Comparison of ENCODE assay signal across 7 cellular contexts in genomic region chr6:5205877-5206840, GRCh38. TPM values are rescaled to one million over a fixed set of nuclear protein-coding genes. Genes with fewer than 3 reads are reported as not detected.
DNase-seq lines count a peak whose midpoint lies in the region; ATAC-seq and TF ChIP-seq lines count a peak whose summit lies in the region.

No MANE protein-coding gene starts in this region.

- peak overlapping the region; percentile 74 for H3K27ac ChIP-seq in right cardiac atrium (ENCODE audit: low read length)
- peak overlapping the region in 7 of 8 donors; percentile 13 to 67 (median 52) for H3K27ac ChIP-seq in spleen

- H3K4me1 ChIP-seq in right cardiac atrium (ENCODE audit: control insufficient read depth, insufficient read depth, low read length): peaks cover 17% of the 10 kb centered on the region
- H3K4me1 ChIP-seq in spleen: peaks cover 8 to 42% (median 25%) of the 10 kb centered on the region in 6 donors

- H3K27me3 ChIP-seq in right cardiac atrium (ENCODE audit: control insufficient read depth, insufficient read depth): no peaks in the 10 kb centered on the region
- no peaks in the 10 kb centered on the region for H3K27me3 ChIP-seq in spleen (replicated peaks in 1 of 7)

- intact Hi-C loops in right cardiac atrium (cut with DNase I) (no loop called here), spleen (cut with DNase I; ENCODE audit: low total_unique reads) (no loop called here)

- TF ChIP-seq POLR2A in spleen (IDR thresholded peaks at IDR 0.05): no peak

- peak; percentile 14 for DNase-seq in LHCN-M2 (ENCODE audit: low read depth)
- peak; percentile 83 for DNase-seq in amniotic epithelial cell (ENCODE audit: low read depth)
- DNase-seq in right cardiac atrium: peak; percentile 66 to 89 (median 87)
- no peak for DNase-seq in spleen
- DNase-seq in stimulated activated CD4-positive, alpha-beta T cell treated with anti-CD3 and anti-CD28 coated beads, Interleukin-2, amount 100 ng/mL, for 24 hours: no peak
- DNase-seq in ecto neural progenitor cell (ENCODE audit: low spot score): no peak

- H3K9me3 ChIP-seq in right cardiac atrium (ENCODE audit: control insufficient read depth, low read length) (no peaks in the 10 kb centered on the region), spleen (no peaks in the 10 kb centered on the region)

- H3K36me3 ChIP-seq in spleen: peaks cover 0 to 9% (median 0%) of the 10 kb centered on the region in 6 donors

- WGBS in right cardiac atrium: 11% methylated on average over 6 of the region's 6 CpGs
- 40 to 64% (median 46%) methylated on average over 6 of the region's 6 CpGs for WGBS in spleen, 5 donors

- ATAC-seq in right cardiac atrium (peak; percentile 92 to 93), HG03025 (IDR thresholded peaks at IDR 0.05; ENCODE audit: low FRiP score, unreplicated experiment) (no peak)

- H3K4me3 ChIP-seq in right cardiac atrium (ENCODE audit: low read length) (no peak overlapping the region), spleen (no peak overlapping the region)

- no peak for TF ChIP-seq CTCF in spleen (IDR thresholded peaks at IDR 0.05 in 8 of 11, conservative IDR thresholded peaks at IDR 0.05 in 3 of 11)

RNA-seq across cellular contexts. Expression of gene LYRM4, which starts 54.6 kb away (rescaled TPM):
- 17.5 and 18.0 TPM in 2 replicates for total RNA-seq in LHCN-M2 (2014; rRNA removed)
- 24.9 TPM for polyA plus RNA-seq in LHCN-M2 (2012)
- 10 to 100 TPM; 20.2 to 30.5 (median 27.8) TPM for total RNA-seq in right cardiac atrium
- 22.2 TPM for polyA plus RNA-seq in right cardiac atrium
- total RNA-seq in spleen: 10 to 100 TPM; 32.1 to 40.3 (median 36.5) TPM
- 10 to 100 TPM; 46.1 to 58.1 (median 58.1) TPM for polyA plus RNA-seq in spleen

RNA-seq across cellular contexts. Expression of gene FARS2, which starts 55.2 kb away (rescaled TPM):
- 10.3 and 11.5 TPM in 2 replicates for total RNA-seq in LHCN-M2 (2014; rRNA removed)
- 10.8 TPM for polyA plus RNA-seq in LHCN-M2 (2012)
- 10 to 100 TPM; 15.4 to 19.6 (median 16.9) TPM for total RNA-seq in right cardiac atrium
- 13.9 TPM for polyA plus RNA-seq in right cardiac atrium
- 10 to 100 TPM; 16.7 to 27.4 (median 22.6) TPM for total RNA-seq in spleen
- polyA plus RNA-seq in spleen: 10 to 100 TPM in 2 of 3 donors, 1 to 10 TPM in 1; 9.0 to 13.3 (median 11.2) TPM

Comparison
In these comparisons a context has a peak if more than half of its experiments do, and no peak if none do; other contexts are left out.
1. DNase-seq: peak in LHCN-M2 (single experiment), amniotic epithelial cell (single experiment) and right cardiac atrium (3 of 3); none in spleen (single experiment), stimulated activated CD4-positive, alpha-beta T cell treated with anti-CD3 and anti-CD28 coated beads, Interleukin-2, amount 100 ng/mL, for 24 hours (0 of 2) and ecto neural progenitor cell (single experiment).